8 cellular contexts compared by ENCODE assay signal in the genomic region with DNA sequence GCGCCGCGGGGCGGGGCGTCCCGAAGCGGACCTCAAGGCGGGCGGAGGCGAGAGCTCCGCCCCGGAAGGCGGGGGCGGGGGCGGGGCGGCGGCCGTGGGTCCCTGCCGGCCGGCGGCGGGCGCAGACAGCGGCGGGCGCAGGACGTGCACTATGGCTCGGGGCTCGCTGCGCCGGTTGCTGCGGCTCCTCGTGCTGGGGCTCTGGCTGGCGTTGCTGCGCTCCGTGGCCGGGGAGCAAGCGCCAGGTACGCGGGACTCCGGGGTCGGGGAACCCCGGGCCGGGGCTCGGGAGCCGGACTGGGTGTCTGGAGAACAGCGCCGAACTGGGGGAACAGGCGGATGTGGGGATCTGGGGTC. TPM values are rescaled to one million over a fixed set of nuclear protein-coding genes. Genes with fewer than 3 reads are reported as not detected.
DNase-seq lines count a peak whose midpoint lies in the region; ATAC-seq and TF ChIP-seq lines count a peak whose summit lies in the region.

Gene TNFRSF12A (plus strand): TSS at position 122 of the 357 bp plus-strand sequence. CDS start 30 bp downstream, at position 152.

- H3K27ac Mint-ChIP-seq in activated CD8-positive, alpha-beta T cell treated with anti-CD3 and anti-CD28 coated beads, Interleukin-2, amount 10 ng/mL, durations not matched to agents 7 days and 5 days: peak within 1 kb of the TSS; percentile 94
- H3K27ac Mint-ChIP-seq in effector memory CD8-positive, alpha-beta T cell: peak within 1 kb of the TSS; percentile 85 to 93

- POLR2A ChIA-PET in activated CD8-positive, alpha-beta T cell treated with anti-CD3 and anti-CD28 coated beads, Interleukin-2, amount 10 ng/mL, durations not matched to agents 7 days and 5 days (lab: Charles Lee): interaction anchor here (0.8 to 4.8 kb wide), 4 partner anchors 10 to 40 kb away, joined by 4 to 20 read pairs (median 4); partner anchors contain the start of gene PKMYT1

- peaks cover 13% of the 10 kb centered on the region for H3K27me3 Mint-ChIP-seq in activated CD8-positive, alpha-beta T cell treated with anti-CD3 and anti-CD28 coated beads, Interleukin-2, amount 10 ng/mL, durations not matched to agents 7 days and 5 days (ENCODE audit: low read depth)
- no peaks in the 10 kb centered on the region for H3K27me3 Mint-ChIP-seq in effector memory CD8-positive, alpha-beta T cell

- no peaks in the 10 kb centered on the region for H3K9me3 Mint-ChIP-seq in activated CD8-positive, alpha-beta T cell treated with anti-CD3 and anti-CD28 coated beads, Interleukin-2, amount 10 ng/mL, durations not matched to agents 7 days and 5 days (ENCODE audit: insufficient read depth)
- H3K9me3 Mint-ChIP-seq in effector memory CD8-positive, alpha-beta T cell: no peaks in the 10 kb centered on the region

- peaks cover 7% of the 10 kb centered on the region for H3K36me3 Mint-ChIP-seq in activated CD8-positive, alpha-beta T cell treated with anti-CD3 and anti-CD28 coated beads, Interleukin-2, amount 10 ng/mL, durations not matched to agents 7 days and 5 days (ENCODE audit: low read depth)
- peaks cover 19% of the 10 kb centered on the region for H3K36me3 Mint-ChIP-seq in effector memory CD8-positive, alpha-beta T cell (ENCODE audit: insufficient read depth)

- no peak for TF ChIP-seq CTCF in AG09309 (IDR thresholded peaks at IDR 0.05; ENCODE audit: control insufficient read depth, insufficient read depth, low read depth, low read length, missing control alignments)

- H3K4me1 Mint-ChIP-seq in activated CD8-positive, alpha-beta T cell treated with anti-CD3 and anti-CD28 coated beads, Interleukin-2, amount 10 ng/mL, durations not matched to agents 7 days and 5 days (ENCODE audit: low read depth): peaks cover 48% of the 10 kb centered on the region
- peaks cover 41 to 44% of the 10 kb centered on the region in 2 donors for H3K4me1 Mint-ChIP-seq in effector memory CD8-positive, alpha-beta T cell (ENCODE audit: low read depth in 2 of 2)

- peak; percentile 23 for ATAC-seq in GM19023 (IDR thresholded peaks at IDR 0.05; ENCODE audit: unreplicated experiment)
- ATAC-seq in activated CD8-positive, alpha-beta T cell treated with anti-CD3 and anti-CD28 coated beads, Interleukin-2, amount 10 ng/mL, durations not matched to agents 7 days and 5 days: peak; percentile 45
- peak; percentile 35 for ATAC-seq in effector memory CD8-positive, alpha-beta T cell (replicated peaks)

- H3K4me3 ChIP-seq in AG09309 (ENCODE audit: control insufficient read depth, low read depth, low read length): peak within 1 kb of the TSS; percentile 82

- peak within 1 kb of the TSS; percentile 85 for H3K4me3 Mint-ChIP-seq in activated CD8-positive, alpha-beta T cell treated with anti-CD3 and anti-CD28 coated beads, Interleukin-2, amount 10 ng/mL, durations not matched to agents 7 days and 5 days
- peak within 1 kb of the TSS; percentile 81 to 85 for H3K4me3 Mint-ChIP-seq in effector memory CD8-positive, alpha-beta T cell

- CTCF ChIA-PET in activated CD8-positive, alpha-beta T cell treated with anti-CD3 and anti-CD28 coated beads, Interleukin-2, amount 10 ng/mL, durations not matched to agents 7 days and 5 days (lab: Charles Lee): interaction anchor here (1.2 to 7.2 kb wide), 5 partner anchors 11 to 38 kb away, joined by 3 to 105 read pairs (median 14); no protein-coding TSS in a partner anchor

- DNase-seq in AG09309 (ENCODE audit: low read depth) (no peak), NCI-H345 (lab: John Stamatoyannopoulos, UW) (peak; percentile 83), medulla oblongata (ENCODE audit: extremely low spot score) (peak; percentile 66), NCI-H774 (lab: John Stamatoyannopoulos, UW) (no peak)
- peak; percentile 78 for DNase-seq in activated CD8-positive, alpha-beta T cell treated with anti-CD3 and anti-CD28 coated beads, Interleukin-2, amount 10 ng/mL, durations not matched to agents 7 days and 5 days
- DNase-seq in effector memory CD8-positive, alpha-beta T cell: peak; percentile 50 to 52 (median 51)
- DNase-seq in stimulated activated CD8-positive, alpha-beta memory T cell treated with anti-CD3 and anti-CD28 coated beads, Interleukin-15, amount 100 ng/mL, for 48 hours (ENCODE audit: low read depth in 2 of 2): peak; percentile 63 to 73

RNA-seq across cellular contexts. Expression of gene TNFRSF12A, which starts in this region (rescaled TPM):
- 1 to 10 TPM; 4.2 to 4.7 TPM for total RNA-seq in activated CD8-positive, alpha-beta T cell treated with anti-CD3 and anti-CD28 coated beads, Interleukin-2, amount 10 ng/mL, durations not matched to agents 7 days and 5 days

Comparison
In these comparisons a context has a peak if more than half of its experiments do, and no peak if none do; other contexts are left out.
1. DNase-seq: peak in NCI-H345 (single experiment), activated CD8-positive, alpha-beta T cell treated with anti-CD3 and anti-CD28 coated beads, Interleukin-2, amount 10 ng/mL, durations not matched to agents 7 days and 5 days (single experiment), effector memory CD8-positive, alpha-beta T cell (3 of 3), medulla oblongata (single experiment) and stimulated activated CD8-positive, alpha-beta memory T cell treated with anti-CD3 and anti-CD28 coated beads, Interleukin-15, amount 100 ng/mL, for 48 hours (2 of 2); none in AG09309 (single experiment) and NCI-H774 (single experiment).
2. Peak in every context shown above with its lines, with median percentiles within 50 percentile points of each other: ATAC-seq.